ENCODE assay signal across 1 cellular context in genomic region chr21:41678016-41678935, GRCh38.
A peak's percentile ranks its signal among the peaks of the same experiment; 100 is the strongest.
TF ChIP-seq lines count a peak whose summit lies in the region.

No MANE protein-coding gene starts in this region.

TF ChIP-seq in HepG2, 621 proteins besides CTCF, POLR2A, EP300 and RAD21 (continued from another document and continues in another):
- TF ChIP-seq ZBTB40 (IDR thresholded peaks at IDR 0.05), result no peak
- TF ChIP-seq ZBTB40 (CRISPR knock-in tag; IDR thresholded peaks at IDR 0.05), result 0 out of 2 replicates have a peak, but pooled peaks have one; percentile 17
- no peak for TF ChIP-seq ZNF446 (CRISPR knock-in tag; IDR thresholded peaks at IDR 0.05)
- no peak for TF ChIP-seq SOX13 (IDR thresholded peaks at IDR 0.05)
- TF ChIP-seq SOX13 (CRISPR knock-in tag; conservative IDR thresholded peaks at IDR 0.05 in 1 of 2, IDR thresholded peaks at IDR 0.05 in 1 of 2), result peak in 1 of 2 experiments; percentile 22; a peak in 1 of 4 replicates
- TF ChIP-seq ZNF839 (CRISPR knock-in tag; IDR thresholded peaks at IDR 0.05; ENCODE audit: borderline replicate concordance), result no peak
- TF ChIP-seq BATF2 (CRISPR knock-in tag; IDR thresholded peaks at IDR 0.05), result no peak
- no peak for TF ChIP-seq HIC2 (CRISPR knock-in tag; IDR thresholded peaks at IDR 0.05; ENCODE audit: low read depth)
- TF ChIP-seq ZNF10 (CRISPR knock-in tag; IDR thresholded peaks at IDR 0.05; ENCODE audit: borderline replicate concordance, low read depth), result no peak
- no peak for TF ChIP-seq ZSCAN9 (CRISPR knock-in tag; IDR thresholded peaks at IDR 0.05; ENCODE audit: borderline replicate concordance)
- TF ChIP-seq HOXA7 (CRISPR knock-in tag; IDR thresholded peaks at IDR 0.05), result no peak
- no peak for TF ChIP-seq AHR (CRISPR knock-in tag; IDR thresholded peaks at IDR 0.05)
- no peak for TF ChIP-seq AKAP8 (CRISPR knock-in tag; IDR thresholded peaks at IDR 0.05)
- no peak for TF ChIP-seq TFE3 (CRISPR knock-in tag; IDR thresholded peaks at IDR 0.05)
- no peak for TF ChIP-seq THYN1 (CRISPR knock-in tag; IDR thresholded peaks at IDR 0.05; ENCODE audit: borderline replicate concordance, low read depth)
- TF ChIP-seq CBX1 (IDR thresholded peaks at IDR 0.05; ENCODE audit: low read depth), result no peak
- no peak for TF ChIP-seq LRRFIP1 (CRISPR knock-in tag; conservative IDR thresholded peaks at IDR 0.05)
- TF ChIP-seq ZNF772 (CRISPR knock-in tag; IDR thresholded peaks at IDR 0.05), result no peak
- TF ChIP-seq ARNT (IDR thresholded peaks at IDR 0.05), result no peak
- no peak for TF ChIP-seq KAT7 (CRISPR knock-in tag; IDR thresholded peaks at IDR 0.05; ENCODE audit: borderline replicate concordance)
- no peak for TF ChIP-seq ZBTB38 (CRISPR knock-in tag; IDR thresholded peaks at IDR 0.05)
- TF ChIP-seq CHD4 (IDR thresholded peaks at IDR 0.05; ENCODE audit: borderline replicate concordance, low read length), result no peak
- TF ChIP-seq ATM (IDR thresholded peaks at IDR 0.05; ENCODE audit: borderline replicate concordance), result no peak
- no peak for TF ChIP-seq SMARCE1 (IDR thresholded peaks at IDR 0.05; ENCODE audit: borderline replicate concordance)
- TF ChIP-seq TARDBP (CRISPR knock-in tag; IDR thresholded peaks at IDR 0.05), result no peak
- TF ChIP-seq CC2D1A (CRISPR knock-in tag; IDR thresholded peaks at IDR 0.05), result no peak
- no peak for TF ChIP-seq RNF219 (CRISPR knock-in tag; IDR thresholded peaks at IDR 0.05)
- TF ChIP-seq MED8 (CRISPR knock-in tag; IDR thresholded peaks at IDR 0.05; ENCODE audit: insufficient replicate concordance), result no peak
- no peak for TF ChIP-seq E2F2 (CRISPR knock-in tag; IDR thresholded peaks at IDR 0.05; ENCODE audit: borderline replicate concordance)
- TF ChIP-seq MED1 (CRISPR knock-in tag; IDR thresholded peaks at IDR 0.05), result peak; percentile 31; the same call in 1 of the 2 replicates
- TF ChIP-seq HDAC2 (CRISPR knock-in tag; IDR thresholded peaks at IDR 0.05), result no peak
- TF ChIP-seq ZNF773 (CRISPR knock-in tag; IDR thresholded peaks at IDR 0.05; ENCODE audit: borderline replicate concordance), result no peak
- TF ChIP-seq IRF1 (CRISPR knock-in tag; IDR thresholded peaks at IDR 0.05; ENCODE audit: low read depth), result no peak
- no peak for TF ChIP-seq FOXP4 (CRISPR knock-in tag; IDR thresholded peaks at IDR 0.05)
- no peak for TF ChIP-seq ZNF879 (CRISPR knock-in tag; IDR thresholded peaks at IDR 0.05)
- no peak for TF ChIP-seq ZFYVE20 (CRISPR knock-in tag; IDR thresholded peaks at IDR 0.05; ENCODE audit: borderline replicate concordance, low read depth)
- no peak for TF ChIP-seq ZNF598 (CRISPR knock-in tag; IDR thresholded peaks at IDR 0.05; ENCODE audit: borderline replicate concordance)
- no peak for TF ChIP-seq FOXA1 (IDR thresholded peaks at IDR 0.05)
- TF ChIP-seq FOXA1 (CRISPR knock-in tag; IDR thresholded peaks at IDR 0.05), result peak; percentile 70
- TF ChIP-seq MXD4 (CRISPR knock-in tag; IDR thresholded peaks at IDR 0.05), result no peak
- no peak for TF ChIP-seq ZNF3 (CRISPR knock-in tag; IDR thresholded peaks at IDR 0.05)
- no peak for TF ChIP-seq ISL2 (CRISPR knock-in tag; IDR thresholded peaks at IDR 0.05)
- no peak for TF ChIP-seq SIN3B (IDR thresholded peaks at IDR 0.05; ENCODE audit: low read length)
